Comparison of ENCODE assay signal across 29 cellular contexts in the genomic region with DNA sequence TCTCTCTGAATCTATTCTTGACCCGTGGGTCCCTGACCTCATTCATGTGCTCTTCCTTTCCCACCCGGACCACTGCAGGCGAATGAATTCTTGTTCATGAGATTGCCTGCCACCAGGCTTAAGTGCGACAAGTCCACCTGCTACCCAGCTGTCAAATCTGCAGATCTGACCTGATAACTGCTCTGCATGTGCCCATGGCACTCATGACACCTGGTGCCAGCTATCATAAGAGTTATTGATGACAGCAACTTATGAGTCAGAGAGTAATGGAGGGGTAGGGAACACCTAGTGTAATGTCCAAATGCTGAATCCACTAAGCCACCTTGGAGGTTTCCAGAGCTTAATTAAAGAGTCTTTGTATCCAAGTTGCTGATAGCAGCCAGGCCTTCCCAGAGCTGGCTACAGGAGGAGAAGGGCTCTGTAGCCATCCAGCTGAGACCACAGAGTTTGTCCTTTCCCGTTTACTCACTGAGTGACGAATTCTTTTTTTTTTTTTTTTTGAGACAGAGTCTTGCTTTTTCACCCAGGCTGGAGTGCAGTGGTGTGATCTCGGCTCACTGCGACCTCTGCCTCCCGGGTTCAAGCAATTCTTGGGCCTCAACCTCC. TPM values are rescaled to one million over a fixed set of nuclear protein-coding genes. Genes with fewer than 3 reads are reported as not detected.
DNase-seq lines count a peak whose midpoint lies in the region; ATAC-seq and TF ChIP-seq lines count a peak whose summit lies in the region.
"Had no signal": no experiment of that assay in that cellular context is flagged by ENCODE, and none has a peak within 500 bp of the region (broad histone marks: within the 10 kb centered on the region; RNA-seq: fewer than 3 reads in every experiment).

No MANE protein-coding gene starts in this region.

- H3K27me3 ChIP-seq in mammary epithelial cell (ENCODE audit: insufficient read depth, low read length) (no peaks in the 10 kb centered on the region), H9 (ENCODE audit: insufficient read depth, low read length) (no peaks in the 10 kb centered on the region)
- H3K27me3 ChIP-seq: SJSA1, tibial artery had no signal

- in situ Hi-C loops in mammary epithelial cell (cut with MboI; ENCODE audit: low sequenced_read_pairs in 2 of 2): no loop called here

- H3K23ac ChIP-seq in H9 (ENCODE audit: insufficient read length, low read depth, low read length): no peak overlapping the region

- H3K36me3 ChIP-seq in OCI-LY7 (ENCODE audit: insufficient read depth, low read length): peaks cover 37% of the 10 kb centered on the region
- no peaks in the 10 kb centered on the region for H3K36me3 ChIP-seq in mammary epithelial cell (ENCODE audit: insufficient read depth, low read length)
- H3K36me3 ChIP-seq: SJSA1 had no signal

- H3T11ph ChIP-seq in H9 (ENCODE audit: low read length): no peak overlapping the region

- no peaks in the 10 kb centered on the region for H3K9me3 ChIP-seq in OCI-LY7 (ENCODE audit: low read length)
- H3K9me3 ChIP-seq in mammary epithelial cell (replicated peaks; ENCODE audit: insufficient read depth, low read length): no peaks in the 10 kb centered on the region
- no peaks in the 10 kb centered on the region for H3K9me3 ChIP-seq in H9 (ENCODE audit: control insufficient read depth, low read depth, low read length)
- H3K9me3 ChIP-seq: SJSA1, tibial artery had no signal

- DNase-seq in NCI-H1417 (lab: John Stamatoyannopoulos, UW) (peak in 2 of 3 experiments; percentile 28 to 72), NCI-H1417 treated with DMSO at 0.1 percent for 48 hours (lab: John Stamatoyannopoulos, UW) (no peak), OCI-LY7 (ENCODE audit: low spot score) (no peak), mammary epithelial cell (no peak), H9 (no peak)
- DNase-seq in activated CD8-positive, alpha-beta memory T cell treated with anti-CD3 and anti-CD28 coated beads for 24 hours: no peak
- DNase-seq: 8988T; activated CD4-positive, alpha-beta T cell treated with anti-CD3 and anti-CD28 coated beads, Interleukin-2, amount 10 ng/mL, durations not matched to agents 7 days and 5 days; activated naive CD8-positive, alpha-beta T cell treated with anti-CD3 and anti-CD28 coated beads for 36 hours; COR-L47; DND-41; effector CD4-positive, alpha-beta T cell; foreskin melanocyte; GOT3; hippocampal formation; Kasumi-1; NCI-H1048; NCI-H2081 treated with DMSO at 0.1 percent for 48 hours; NCI-H748 treated with DMSO at 0.1 percent for 48 hours; PC-9; stimulated activated CD4-positive, alpha-beta T cell treated with anti-CD3 and anti-CD28 coated beads, Interleukin-4, amount 100 ng/mL, for 1 hour; tibial artery had no signal

- H2BK20ac ChIP-seq in H9 (ENCODE audit: low read depth, low read length, poor library complexity, severe bottlenecking): no peak overlapping the region

- H3K4me1 Mint-ChIP-seq in nephron (peaks cover 6% of the 10 kb centered on the region), H9 (peaks cover 5 to 11% of the 10 kb centered on the region in 2 experiments)
- H3K4me1 Mint-ChIP-seq: activated T-helper 17 cell treated with anti-CD3 and anti-CD28 coated beads, Interleukin-2, amount 50 U/mL, for 72 hours had no signal

- H3K56ac ChIP-seq in H9 (ENCODE audit: insufficient read length, low read depth, low read length): no peak overlapping the region

- H3K27ac ChIP-seq in OCI-LY7 (ENCODE audit: low read depth, low read length, poor library complexity, severe bottlenecking) (peak overlapping the region; percentile 64), mammary epithelial cell (ENCODE audit: insufficient read depth, low read depth, low read length) (no peak overlapping the region), H9 (ENCODE audit: insufficient read length, low read depth, low read length) (no peak overlapping the region)
- H3K27ac ChIP-seq: PC-9, SJSA1, tibial artery had no signal

- H3K27ac Mint-ChIP-seq in nephron: peak overlapping the region; percentile 21 to 68 (median 62)
- H3K27ac Mint-ChIP-seq in H9: peak overlapping the region in 1 of 3 experiments; percentile 7; a peak in 1 of 7 replicates
- H3K27ac Mint-ChIP-seq: activated CD4-positive, alpha-beta T cell treated with anti-CD3 and anti-CD28 coated beads, Interleukin-2, amount 10 ng/mL, durations not matched to agents 7 days and 5 days; activated naive CD8-positive, alpha-beta T cell treated with anti-CD3 and anti-CD28 coated beads for 36 hours; activated T-helper 17 cell treated with anti-CD3 and anti-CD28 coated beads, Interleukin-2, amount 50 U/mL, for 72 hours; stimulated activated naive CD8-positive, alpha-beta T cell treated with anti-CD3 and anti-CD28 coated beads, Interleukin-15, Interleukin-2, amounts not matched to agents 100 ng/mL and 50 ng/mL, for 24 hours; T-helper 1 cell treated with Interleukin-12 subunit alpha and Interleukin-12 subunit beta and Interleukin-4 antibody, amounts not matched to agents 30 μg/mL and 1 μg/mL, for 36 hours had no signal

- ATAC-seq in GM18498 (IDR thresholded peaks at IDR 0.05; ENCODE audit: unreplicated experiment): peak; percentile 35
- ATAC-seq: activated T-helper 17 cell treated with anti-CD3 and anti-CD28 coated beads, Interleukin-2, amount 50 U/mL, for 72 hours; esophagus mucosa had no signal

- no peak overlapping the region for H4K5ac ChIP-seq in H9 (ENCODE audit: insufficient read length, low read depth, low read length)

- H3K4me2 ChIP-seq in OCI-LY7 (ENCODE audit: low read length): peak overlapping the region; percentile 11; the same call in 1 of the 2 replicates
- H3K4me2 ChIP-seq in mammary epithelial cell (ENCODE audit: insufficient read depth, low read depth, low read length): no peak overlapping the region
- H3K4me2 ChIP-seq in H9 (ENCODE audit: insufficient read depth, insufficient read length, low read length): no peak overlapping the region
- H3K4me2 ChIP-seq: PC-9 had no signal

- 78% methylated on average over 7 of the region's 9 CpGs for WGBS in mammary epithelial cell (ENCODE audit: low coverage, missing lambda C conversion rate)
- no CpG with 5 or more reads among the region's 9 CpGs for WGBS in H9 (ENCODE audit: extremely low coverage, insufficient read length, low lambda C conversion rate)

- peaks cover 75% of the 10 kb centered on the region; the same call in 1 of the 2 replicates for H3K79me2 ChIP-seq in OCI-LY7 (ENCODE audit: insufficient read depth, low read depth, low read length)
- no peaks in the 10 kb centered on the region for H3K79me2 ChIP-seq in mammary epithelial cell (ENCODE audit: insufficient read depth, low read length)
- H3K79me2 ChIP-seq in H9 (ENCODE audit: insufficient read depth, low read length): no peaks in the 10 kb centered on the region

- CTCF ChIA-PET in OCI-LY7 (lab: Charles Lee; ENCODE audit: unreplicated experiment): interaction anchor here (0.6 to 0.7 kb wide), 2 partner anchors 51 to 163 kb away, joined by 3 to 4 read pairs; no protein-coding TSS in a partner anchor
- CTCF ChIA-PET in mammary epithelial cell (lab: Charles Lee; ENCODE audit: low non-redundant PET): no interaction called here

- H2BK15ac ChIP-seq in H9 (ENCODE audit: low read depth, low read length): no peak overlapping the region

- no peak overlapping the region for H3K4me3 Mint-ChIP-seq in nephron
- no peak overlapping the region for H3K4me3 Mint-ChIP-seq in H9
- H3K4me3 Mint-ChIP-seq: activated CD4-positive, alpha-beta T cell treated with anti-CD3 and anti-CD28 coated beads, Interleukin-2, amount 10 ng/mL, durations not matched to agents 7 days and 5 days; activated naive CD8-positive, alpha-beta T cell treated with anti-CD3 and anti-CD28 coated beads for 36 hours; activated T-helper 17 cell treated with anti-CD3 and anti-CD28 coated beads, Interleukin-2, amount 50 U/mL, for 72 hours; stimulated activated naive CD8-positive, alpha-beta T cell treated with anti-CD3 and anti-CD28 coated beads, Interleukin-15, Interleukin-2, amounts not matched to agents 100 ng/mL and 50 ng/mL, for 24 hours; T-helper 1 cell treated with Interleukin-12 subunit alpha and Interleukin-12 subunit beta and Interleukin-4 antibody, amounts not matched to agents 30 μg/mL and 1 μg/mL, for 36 hours had no signal

- dilution Hi-C loops in mammary epithelial cell (cut with HindIII; ENCODE audit: low sequenced_read_pairs): no loop called here

- H2AK5ac ChIP-seq in H9 (ENCODE audit: insufficient read length, low read length): no peak overlapping the region

- H3K9ac ChIP-seq in mammary epithelial cell (ENCODE audit: insufficient read depth, low read length): no peak overlapping the region
- no peak overlapping the region for H3K9ac ChIP-seq in H9 (ENCODE audit: extremely low read depth, insufficient read length, low read length)

- BruUV-seq in OCI-LY7 (replicated peaks; lab: Mats Ljungman, UMichigan) (no TSS peak), mammary epithelial cell (replicated peaks; lab: Mats Ljungman, UMichigan) (no TSS peak)

- intact Hi-C loops in OCI-LY7 (cut with micrococcal nuclease; ENCODE audit: unreplicated experiment) (no loop called here), mammary epithelial cell (cut with micrococcal nuclease) (no loop called here)

- no peak overlapping the region for H3K4ac ChIP-seq in H9 (ENCODE audit: low read depth, low read length)

- H2BK12ac ChIP-seq in H9 (ENCODE audit: insufficient read length, low read depth, low read length): no peak overlapping the region

- H3K36me3 Mint-ChIP-seq in nephron (ENCODE audit: low read depth) (peaks cover 4% of the 10 kb centered on the region), H9 (ENCODE audit: insufficient read depth in 1 of 3, low read depth in 3 of 3) (0 out of 7 replicates have a peak, but pooled peaks cover 0 to 3% (median 0%) of the 10 kb centered on the region in 3 experiments)

- no peak overlapping the region for H4K8ac ChIP-seq in H9 (replicated peaks; ENCODE audit: insufficient read length, low read depth, low read length)

- H3K27me3 Mint-ChIP-seq in nephron (ENCODE audit: low read depth) (no peaks in the 10 kb centered on the region), H9 (ENCODE audit: low read depth) (no peaks in the 10 kb centered on the region)
- H3K27me3 Mint-ChIP-seq: activated CD4-positive, alpha-beta T cell treated with anti-CD3 and anti-CD28 coated beads, Interleukin-2, amount 10 ng/mL, durations not matched to agents 7 days and 5 days; activated naive CD8-positive, alpha-beta T cell treated with anti-CD3 and anti-CD28 coated beads for 36 hours; activated T-helper 17 cell treated with anti-CD3 and anti-CD28 coated beads, Interleukin-2, amount 50 U/mL, for 72 hours; stimulated activated naive CD8-positive, alpha-beta T cell treated with anti-CD3 and anti-CD28 coated beads, Interleukin-15, Interleukin-2, amounts not matched to agents 100 ng/mL and 50 ng/mL, for 24 hours had no signal

- no peak overlapping the region for H3K14ac ChIP-seq in H9 (ENCODE audit: insufficient read depth, low read length)

- no peak overlapping the region for H2AFZ ChIP-seq in OCI-LY7 (ENCODE audit: low read length)
- no peak overlapping the region for H2AFZ ChIP-seq in mammary epithelial cell (ENCODE audit: low read depth, low read length)
- H2AFZ ChIP-seq in H9 (ENCODE audit: low read length): no peak overlapping the region
- H2AFZ ChIP-seq: PC-9 had no signal

- POLR2A ChIA-PET in OCI-LY7 (lab: Charles Lee): interaction anchor here (0.6 to 1.4 kb wide), 4 partner anchors 30 to 162 kb away, joined by 3 to 5 read pairs (median 4); no protein-coding TSS in a partner anchor

- no peak overlapping the region for H2BK5ac ChIP-seq in H9 (ENCODE audit: insufficient read length, low read length)

- H4K20me1 ChIP-seq in OCI-LY7 (ENCODE audit: insufficient read depth, low read length) (no peaks in the 10 kb centered on the region), mammary epithelial cell (ENCODE audit: insufficient read depth, low read length) (no peaks in the 10 kb centered on the region), H9 (ENCODE audit: control insufficient read depth, insufficient read depth, insufficient read length) (no peaks in the 10 kb centered on the region)

- no peaks in the 10 kb centered on the region for H3K79me1 ChIP-seq in H9 (ENCODE audit: insufficient read depth, low read depth, low read length, poor library complexity, severe bottlenecking)

- no peaks in the 10 kb centered on the region for H3K9me2 ChIP-seq in OCI-LY7 (ENCODE audit: insufficient read depth, low read length)

- TF ChIP-seq CTCF in OCI-LY7 (conservative IDR thresholded peaks at IDR 0.05; ENCODE audit: low read length) (no peak), nephron (IDR thresholded peaks at IDR 0.05; ENCODE audit: unreplicated experiment in 3 of 3) (no peak), mammary epithelial cell (conservative IDR thresholded peaks at IDR 0.05 in 1 of 2, IDR thresholded peaks at IDR 0.05 in 1 of 2; ENCODE audit: extremely low read depth in 1 of 2, insufficient read depth in 1 of 2, low read depth in 1 of 2, low read length in 2 of 2) (no peak), H9 (conservative IDR thresholded peaks at IDR 0.05) (no peak)

- H3K9me3 Mint-ChIP-seq in nephron (no peaks in the 10 kb centered on the region), H9 (no peaks in the 10 kb centered on the region)
- H3K9me3 Mint-ChIP-seq: activated CD4-positive, alpha-beta T cell treated with anti-CD3 and anti-CD28 coated beads, Interleukin-2, amount 10 ng/mL, durations not matched to agents 7 days and 5 days; activated naive CD8-positive, alpha-beta T cell treated with anti-CD3 and anti-CD28 coated beads for 36 hours; activated T-helper 17 cell treated with anti-CD3 and anti-CD28 coated beads, Interleukin-2, amount 50 U/mL, for 72 hours; stimulated activated naive CD8-positive, alpha-beta T cell treated with anti-CD3 and anti-CD28 coated beads, Interleukin-15, Interleukin-2, amounts not matched to agents 100 ng/mL and 50 ng/mL, for 24 hours; T-helper 1 cell treated with Interleukin-12 subunit alpha and Interleukin-12 subunit beta and Interleukin-4 antibody, amounts not matched to agents 30 μg/mL and 1 μg/mL, for 36 hours had no signal

- no peaks in the 10 kb centered on the region for H3K23me2 ChIP-seq in H9 (ENCODE audit: insufficient read length, low read depth, low read length, poor library complexity, severe bottlenecking)

- no peak overlapping the region for H3K4me3 ChIP-seq in OCI-LY7 (ENCODE audit: low read depth, low read length, poor library complexity, severe bottlenecking)
- no peak overlapping the region for H3K4me3 ChIP-seq in mammary epithelial cell (replicated peaks in 1 of 3; ENCODE audit: insufficient read depth in 1 of 3, low read depth in 2 of 3, low read length in 3 of 3)
- H3K4me3 ChIP-seq: PC-9, SJSA1, tibial artery had no signal

- no peak overlapping the region for H4K91ac ChIP-seq in H9 (ENCODE audit: insufficient read length, low read depth, low read length)

- no peak overlapping the region for H2BK120ac ChIP-seq in H9 (ENCODE audit: low read depth, low read length, poor library complexity, severe bottlenecking)

- H3K18ac ChIP-seq in H9 (ENCODE audit: insufficient read length, low read depth, low read length): no peak overlapping the region

- H3K4me1 ChIP-seq in OCI-LY7 (ENCODE audit: insufficient read depth, low read length, poor library complexity, severe bottlenecking) (peaks cover 95% of the 10 kb centered on the region), mammary epithelial cell (ENCODE audit: insufficient read depth, low read length) (no peaks in the 10 kb centered on the region), H9 (ENCODE audit: insufficient read depth, low read length) (no peaks in the 10 kb centered on the region)
- H3K4me1 ChIP-seq: SJSA1, tibial artery had no signal

RNA-seq across cellular contexts. Expression of gene SHLD1, which starts 17.4 kb away (rescaled TPM):
- total RNA-seq in OCI-LY7 (2014; rRNA removed; shearing (Covaris generic)): 19.4 and 29.6 TPM in 2 replicates
- 31.2 and 31.5 TPM in 2 replicates for total RNA-seq in OCI-LY7 (2022)
- total RNA-seq in mammary epithelial cell: 1 to 10 TPM; 1.0 to 2.0 TPM
- polyA plus RNA-seq in mammary epithelial cell: 2.9 TPM
- polyA minus RNA-seq in mammary epithelial cell: 18.8 TPM
- total RNA-seq in H9 (2021): 6.7 and 7.4 TPM in 2 replicates

Comparison
In these comparisons a context has a peak if more than half of its experiments do, and no peak if none do; other contexts are left out.
1. DNase-seq: peak in NCI-H1417 (2 of 3); none in NCI-H1417 treated with DMSO at 0.1 percent for 48 hours (single experiment), OCI-LY7 (single experiment), mammary epithelial cell (single experiment), activated CD8-positive, alpha-beta memory T cell treated with anti-CD3 and anti-CD28 coated beads for 24 hours (single experiment) and H9 (single experiment).